Comparison of ENCODE assay signal across 28 cellular contexts in the genomic region with DNA sequence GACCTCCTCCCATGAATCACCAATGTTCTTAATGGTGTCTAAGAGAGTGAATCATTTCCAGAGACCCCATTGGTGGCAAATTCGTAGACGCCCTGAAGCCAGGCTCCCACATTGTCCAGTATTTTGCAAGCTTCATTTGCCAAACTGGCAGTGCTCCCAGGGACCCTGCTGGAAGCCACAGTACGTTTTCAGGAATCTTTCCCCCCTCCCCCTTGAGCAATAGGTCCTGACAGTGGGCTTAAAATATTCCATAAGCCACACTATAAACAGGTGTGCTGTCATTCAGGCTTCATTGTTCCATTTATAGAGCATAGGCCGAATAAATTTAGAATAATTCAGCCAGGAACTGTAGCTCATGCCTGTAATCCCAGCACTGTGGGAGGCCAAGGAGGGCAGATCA.
A peak's percentile ranks its signal among the peaks of the same experiment; 100 is the strongest.
DNase-seq lines count a peak whose midpoint lies in the region; ATAC-seq and TF ChIP-seq lines count a peak whose summit lies in the region.
"Had no signal": no experiment of that assay in that cellular context is flagged by ENCODE, and none has a peak within 500 bp of the region (broad histone marks: within the 10 kb centered on the region; RNA-seq: fewer than 3 reads in every experiment).

No MANE protein-coding gene starts in this region.

- WGBS in lower leg skin, 2 donors, result 78 to 81% methylated on average over 4 of the region's 4 CpGs

- BruUV-seq in Calu3 (replicated peaks; lab: Mats Ljungman, UMichigan), result no TSS peak

- intact Hi-C loops in lower leg skin (cut with DNase I; ENCODE audit: low total_unique reads), result no loop called here
- intact Hi-C loops in sciatic nerve (cut with DNase I), result no loop called here
- intact Hi-C loops in Right ventricle myocardium superior (cut with DNase I), result no loop called here
- intact Hi-C loops in Calu3 (cut with micrococcal nuclease; ENCODE audit: unreplicated experiment), result no loop called here

- no peak overlapping the region for H3K4me3 ChIP-seq in astrocyte of the cerebellum (ENCODE audit: low read depth, low read length)
- no peak overlapping the region for H3K4me3 ChIP-seq in lower leg skin (ENCODE audit: low read depth, poor library complexity, severe bottlenecking)
- H3K4me3 ChIP-seq: K562, spleen, thoracic aorta had no signal

- no peak overlapping the region for H3K27ac Mint-ChIP-seq in Calu3 (ENCODE audit: unreplicated experiment)
- H3K27ac Mint-ChIP-seq: CD8-positive, alpha-beta T cell; mesothelial cell of epicardium; natural killer cell; T-helper 17 cell had no signal

- H3K36me3 Mint-ChIP-seq in Calu3 (ENCODE audit: insufficient read depth, unreplicated experiment), result no peaks in the 10 kb centered on the region
- H3K36me3 Mint-ChIP-seq: CD8-positive, alpha-beta T cell; mesothelial cell of epicardium; natural killer cell had no signal

- DNase-seq in activated effector memory CD4-positive, alpha-beta T cell treated with anti-CD3 and anti-CD28 coated beads, Interleukin-2, amount 50 U/mL, for 16 hours, result peak; percentile 8
- DNase-seq in activated effector memory CD4-positive, alpha-beta T cell treated with Interleukin-2 at 50 U/mL for 16 hours, result no peak
- DNase-seq in astrocyte of the cerebellum (ENCODE audit: low read depth), result peak; percentile 86
- peak; percentile 4 to 57 for DNase-seq in lower leg skin (ENCODE audit: low spot score in 2 of 2)
- no peak for DNase-seq in sciatic nerve (ENCODE audit: low spot score)
- DNase-seq in Right ventricle myocardium superior, result no peak
- no peak for DNase-seq in Calu3
- no peak for DNase-seq in SIG-M5 treated with dmso at 0.1 percent for 504 hours (lab: John Stamatoyannopoulos, UW; ENCODE audit: unreplicated experiment)
- DNase-seq: activated CD4-positive, alpha-beta T cell treated with anti-CD3 and anti-CD28 coated beads for 48 hours; activated naive CD4-positive, alpha-beta T cell treated with anti-CD3 and anti-CD28 coated beads, Interleukin-2, amount 50 U/mL, for 16 hours; activated T-cell treated with anti-CD3 and anti-CD28 coated beads, Interleukin-2, amount 50 U/mL, for 48 hours; anterior cingulate cortex; CD8-positive, alpha-beta T cell; central memory CD4-positive, alpha-beta T cell; DMS153; GOT3; left cardiac atrium; natural killer cell; NCI-H524; retina; SK-N-SH; spleen; stimulated activated CD4-positive, alpha-beta T cell treated with anti-CD3 and anti-CD28 coated beads, Interleukin-4, amount 100 ng/mL, for 24 hours; stimulated activated naive CD4-positive, alpha-beta T cell; T-helper 17 cell had no signal

- CTCF ChIA-PET in Calu3 (lab: Charles Lee), result no interaction called here

- in situ Hi-C loops in astrocyte of the cerebellum (cut with HindIII; ENCODE audit: low sequenced_read_pairs), result loop anchor here (5.0 kb wide), 1 partner anchor 41 kb away; no protein-coding TSS in a partner anchor

- TF ChIP-seq CTCF in astrocyte of the cerebellum (IDR thresholded peaks at IDR 0.05; ENCODE audit: low read depth, low read length, missing control alignments) (no peak), lower leg skin (IDR thresholded peaks at IDR 0.05) (no peak), Calu3 (IDR thresholded peaks at IDR 0.05; ENCODE audit: unreplicated experiment) (no peak)

- H3K27me3 Mint-ChIP-seq in Calu3 (ENCODE audit: unreplicated experiment), result no peaks in the 10 kb centered on the region

- peaks cover 14% of the 10 kb centered on the region for H3K4me1 Mint-ChIP-seq in Calu3 (ENCODE audit: low read depth, unreplicated experiment)
- H3K4me1 Mint-ChIP-seq: mesothelial cell of epicardium, natural killer cell, T-helper 17 cell had no signal

- no peaks in the 10 kb centered on the region for H3K9me3 Mint-ChIP-seq in Calu3 (ENCODE audit: low read depth, unreplicated experiment)
- H3K9me3 Mint-ChIP-seq: natural killer cell had no signal

- ATAC-seq in sciatic nerve (no peak), Right ventricle myocardium superior (ENCODE audit: poor library complexity) (no peak)
- ATAC-seq: CD8-positive, alpha-beta T cell; K562; left cardiac atrium; natural killer cell; T-helper 17 cell had no signal

- H3K4me3 Mint-ChIP-seq in Calu3 (ENCODE audit: low read depth, unreplicated experiment), result no peak overlapping the region
- H3K4me3 Mint-ChIP-seq: CD8-positive, alpha-beta T cell; mesothelial cell of epicardium; natural killer cell; T-helper 17 cell had no signal

- TF ChIP-seq POLR2A in lower leg skin (IDR thresholded peaks at IDR 0.05), result no peak

Comparison
In these comparisons a context has a peak if more than half of its experiments do, and no peak if none do; other contexts are left out.
1. DNase-seq: peak in activated effector memory CD4-positive, alpha-beta T cell treated with anti-CD3 and anti-CD28 coated beads, Interleukin-2, amount 50 U/mL, for 16 hours (single experiment), astrocyte of the cerebellum (single experiment) and lower leg skin (2 of 2); none in activated effector memory CD4-positive, alpha-beta T cell treated with Interleukin-2 at 50 U/mL for 16 hours (single experiment), sciatic nerve (single experiment), Right ventricle myocardium superior (single experiment), Calu3 (single experiment) and SIG-M5 treated with dmso at 0.1 percent for 504 hours (single experiment).